ENCODE assay signal across 9 cellular contexts in the genomic region with DNA sequence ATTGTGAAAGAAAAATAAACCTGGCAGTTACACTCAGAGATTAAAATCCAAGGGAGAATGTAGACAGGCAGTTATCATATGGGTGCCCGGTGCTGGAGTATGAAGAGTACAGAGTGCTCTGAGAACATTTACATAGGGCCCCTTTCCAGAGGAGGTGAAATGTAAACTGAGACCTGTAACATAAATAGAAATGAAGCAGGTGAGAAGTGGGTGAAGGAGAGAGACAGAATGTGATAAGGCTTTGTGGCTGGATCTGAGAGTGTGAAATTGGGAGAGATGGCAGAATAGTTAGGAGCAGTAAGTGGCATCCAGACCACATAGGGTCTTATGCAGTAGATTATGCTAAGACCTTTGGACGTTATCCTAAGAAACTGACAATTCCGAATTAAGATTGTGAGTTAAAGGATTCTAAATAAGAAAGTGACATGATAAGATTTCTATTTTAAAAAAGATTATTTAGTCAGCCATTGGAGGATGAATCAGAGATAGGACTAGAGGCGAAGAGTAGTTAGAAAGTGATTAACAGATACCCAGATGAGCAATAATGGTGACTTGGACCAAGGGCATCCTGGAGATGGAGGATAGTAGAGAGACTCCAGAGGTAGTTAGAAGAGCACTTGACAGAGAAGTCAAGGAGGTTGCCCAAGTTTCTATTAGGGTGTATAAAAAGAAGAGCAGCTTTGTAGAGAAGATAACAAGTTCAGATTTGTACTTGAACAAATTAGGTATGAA. TPM values are rescaled to one million over a fixed set of nuclear protein-coding genes. Genes with fewer than 3 reads are reported as not detected.
DNase-seq lines count a peak whose midpoint lies in the region; ATAC-seq and TF ChIP-seq lines count a peak whose summit lies in the region.
"Had no signal": no experiment of that assay in that cellular context is flagged by ENCODE, and none has a peak within 500 bp of the region (broad histone marks: within the 10 kb centered on the region; RNA-seq: fewer than 3 reads in every experiment).

No MANE protein-coding gene starts in this region.

- no peak overlapping the region for H3K23ac ChIP-seq in mesendoderm (ENCODE audit: low read length)

- H3K4me3 Mint-ChIP-seq in activated T-helper 17 cell treated with anti-CD3 and anti-CD28 coated beads, Interleukin-2, amount 50 U/mL, for 72 hours: no peak overlapping the region

- H3K9ac ChIP-seq in mesendoderm (ENCODE audit: low read length) (no peak overlapping the region), colonic mucosa (ENCODE audit: low read depth in 2 of 2, low read length in 2 of 2) (no peak overlapping the region)

- H3K4me3 ChIP-seq in mesendoderm (ENCODE audit: low read length) (no peak overlapping the region), colonic mucosa (no peak overlapping the region)
- no peak overlapping the region for H3K4me3 ChIP-seq in effector memory CD4-positive, alpha-beta T cell (ENCODE audit: insufficient read depth, low read depth, low read length, poor library complexity, severe bottlenecking)

- H2BK120ac ChIP-seq in mesendoderm (ENCODE audit: low read depth, low read length): no peak overlapping the region

- TF ChIP-seq CTCF in colonic mucosa (IDR thresholded peaks at IDR 0.05): no peak

- H3K9me3 ChIP-seq in effector memory CD4-positive, alpha-beta T cell (ENCODE audit: control insufficient read depth, low read length): no peaks in the 10 kb centered on the region
- no peaks in the 10 kb centered on the region for H3K9me3 ChIP-seq in colonic mucosa

- no peak overlapping the region for H2BK15ac ChIP-seq in mesendoderm (replicated peaks; ENCODE audit: low read depth)

- ATAC-seq in GM18519 (IDR thresholded peaks at IDR 0.05; ENCODE audit: low FRiP score, unreplicated experiment) (peak; percentile 23), HG02798 (IDR thresholded peaks at IDR 0.05; ENCODE audit: poor library complexity, unreplicated experiment) (peak; percentile 30)
- ATAC-seq in activated T-helper 17 cell treated with anti-CD3 and anti-CD28 coated beads, Interleukin-2, amount 50 U/mL, for 72 hours (replicated peaks): peak; percentile 67

- H3K4me1 ChIP-seq in mesendoderm (ENCODE audit: control insufficient read depth, low read depth, low read length) (no peaks in the 10 kb centered on the region), colonic mucosa (no peaks in the 10 kb centered on the region)
- no peaks in the 10 kb centered on the region for H3K4me1 ChIP-seq in effector memory CD4-positive, alpha-beta T cell (ENCODE audit: control insufficient read depth, insufficient read depth, low read length, poor library complexity, severe bottlenecking)

- H3K27ac Mint-ChIP-seq in activated T-helper 17 cell treated with anti-CD3 and anti-CD28 coated beads, Interleukin-2, amount 50 U/mL, for 72 hours: no peak overlapping the region

- no CpG with 5 or more reads among the region's 4 CpGs for WGBS in mesendoderm (ENCODE audit: extremely low coverage, insufficient coverage, low lambda C conversion rate)

- no peaks in the 10 kb centered on the region for H3K36me3 ChIP-seq in mesendoderm (ENCODE audit: control insufficient read depth, insufficient read depth, low read length)
- no peaks in the 10 kb centered on the region for H3K36me3 ChIP-seq in effector memory CD4-positive, alpha-beta T cell (ENCODE audit: control insufficient read depth, insufficient read depth, low read length)
- H3K36me3 ChIP-seq in colonic mucosa: no peaks in the 10 kb centered on the region

- H3K79me1 ChIP-seq in mesendoderm (ENCODE audit: low read length): no peaks in the 10 kb centered on the region

- H4K8ac ChIP-seq in mesendoderm (ENCODE audit: low read depth, low read length): no peak overlapping the region

- no peak overlapping the region for H3K4me2 ChIP-seq in mesendoderm (ENCODE audit: low read length)

- no peaks in the 10 kb centered on the region for H3K9me3 Mint-ChIP-seq in activated T-helper 17 cell treated with anti-CD3 and anti-CD28 coated beads, Interleukin-2, amount 50 U/mL, for 72 hours

- no peaks in the 10 kb centered on the region for H3K27me3 ChIP-seq in mesendoderm (ENCODE audit: insufficient read depth, low read length, poor library complexity)
- no peaks in the 10 kb centered on the region for H3K27me3 ChIP-seq in effector memory CD4-positive, alpha-beta T cell (replicated peaks; ENCODE audit: control insufficient read depth, insufficient read depth, low read length, poor library complexity, severe bottlenecking)
- H3K27me3 ChIP-seq in colonic mucosa: no peaks in the 10 kb centered on the region

- H3K4me1 Mint-ChIP-seq in activated T-helper 17 cell treated with anti-CD3 and anti-CD28 coated beads, Interleukin-2, amount 50 U/mL, for 72 hours: peaks cover 4% of the 10 kb centered on the region

- DNase-seq in mesendoderm (peak; percentile 58), colonic mucosa (no peak), HuH-7 (ENCODE audit: low spot score) (no peak), hypothalamus (lab: John Stamatoyannopoulos, UW) (no peak)
- no peak for DNase-seq in effector memory CD4-positive, alpha-beta T cell
- DNase-seq: T-helper 1 cell had no signal

- H2AK5ac ChIP-seq in mesendoderm (ENCODE audit: low read length): no peak overlapping the region

- intact Hi-C loops in colonic mucosa (cut with DNase I): no loop called here

- H3K4ac ChIP-seq in mesendoderm (ENCODE audit: low read depth, low read length): no peak overlapping the region

- no peak overlapping the region for H3K27ac ChIP-seq in mesendoderm (ENCODE audit: low read depth, low read length)
- no peak overlapping the region for H3K27ac ChIP-seq in effector memory CD4-positive, alpha-beta T cell (ENCODE audit: insufficient read depth, low read length, poor library complexity, severe bottlenecking)
- no peak overlapping the region for H3K27ac ChIP-seq in colonic mucosa

- no peak overlapping the region for H3K56ac ChIP-seq in mesendoderm (ENCODE audit: low read length)

- no peaks in the 10 kb centered on the region for H3K36me3 Mint-ChIP-seq in activated T-helper 17 cell treated with anti-CD3 and anti-CD28 coated beads, Interleukin-2, amount 50 U/mL, for 72 hours (ENCODE audit: low read depth)

- no peaks in the 10 kb centered on the region for H3K79me2 ChIP-seq in mesendoderm (ENCODE audit: control insufficient read depth, insufficient read depth, low read length)

- no peak overlapping the region for H2BK5ac ChIP-seq in mesendoderm (ENCODE audit: low read length)

- no peak overlapping the region for H3K18ac ChIP-seq in mesendoderm (ENCODE audit: low read length)

- H4K5ac ChIP-seq in mesendoderm (ENCODE audit: low read length): no peak overlapping the region

- peaks cover 12% of the 10 kb centered on the region for H3K27me3 Mint-ChIP-seq in activated T-helper 17 cell treated with anti-CD3 and anti-CD28 coated beads, Interleukin-2, amount 50 U/mL, for 72 hours

RNA-seq across cellular contexts. Expression of gene DNAH11, which starts 36.7 kb away (rescaled TPM):
- total RNA-seq in activated T-helper 17 cell treated with anti-CD3 and anti-CD28 coated beads, Interleukin-2, amount 50 U/mL, for 72 hours: 1 to 10 TPM in 1 of 2 donors, under 1 TPM in 1; 0.52 to 5.9 TPM
- polyA plus RNA-seq in mesendoderm (2013, experiment 1 of 2): 2.3 TPM
- 1.9 TPM for polyA plus RNA-seq in mesendoderm (2013, experiment 2 of 2)
- total RNA-seq in colonic mucosa: under 1 TPM; 0.05 to 0.32 TPM
